27 cellular contexts compared by ENCODE assay signal in genomic region chr5:169037478-169037877, GRCh38.
"Had no signal": no experiment of that assay in that cellular context is flagged by ENCODE, and none has a peak within 500 bp of the region (broad histone marks: within the 10 kb centered on the region; RNA-seq: fewer than 3 reads in every experiment).

No MANE protein-coding gene starts in this region.

- H3K4me3 Mint-ChIP-seq: activated B cell treated with CpG ODN at 0.5 μM for 24 hours; activated CD4-positive, alpha-beta T cell treated with anti-CD3 and anti-CD28 coated beads, Interleukin-2, amount 10 ng/mL, durations not matched to agents 24 days and 14 days; activated CD8-positive, alpha-beta memory T cell treated with anti-CD3 and anti-CD28 coated beads, Interleukin-2, amount 10 ng/mL, durations not matched to agents 7 days and 5 days; activated naive CD8-positive, alpha-beta T cell treated with anti-CD3 and anti-CD28 coated beads, Interleukin-2, amount 50 U/mL, for 24 hours; activated T-cell treated with anti-CD3 and anti-CD28 coated beads, Interleukin-2, amount 50 U/mL, for 24 hours; activated T-helper 1 cell treated with anti-CD3 and anti-CD28 coated beads, Interleukin-12 subunit alpha, Interleukin-12 subunit beta, Interleukin-2, Interleukin-4 antibody, amounts not matched to agents 30 ng/mL and 10 ng/mL and 1 ng/mL, durations not matched to agents 14 hours and 24 hours and 36 hours; central memory CD8-positive, alpha-beta T cell; T-cell had no signal

- H3K4me1 Mint-ChIP-seq: activated B cell treated with CpG ODN at 0.5 μM for 24 hours; activated CD4-positive, alpha-beta T cell treated with anti-CD3 and anti-CD28 coated beads, Interleukin-2, amount 10 ng/mL, durations not matched to agents 24 days and 14 days; activated CD8-positive, alpha-beta memory T cell treated with anti-CD3 and anti-CD28 coated beads, Interleukin-2, amount 10 ng/mL, durations not matched to agents 7 days and 5 days; activated naive CD8-positive, alpha-beta T cell treated with anti-CD3 and anti-CD28 coated beads, Interleukin-2, amount 50 U/mL, for 24 hours; central memory CD8-positive, alpha-beta T cell; T-cell had no signal

- H3K9me3 ChIP-seq: ascending aorta, body of pancreas had no signal

- DNase-seq: activated B cell treated with CpG ODN at 0.5 μM for 24 hours; activated CD4-positive, alpha-beta T cell treated with anti-CD3 and anti-CD28 coated beads for 1 hour; activated CD4-positive, alpha-beta T cell treated with anti-CD3 and anti-CD28 coated beads, Interleukin-2, amount 10 ng/mL, durations not matched to agents 24 days and 14 days; activated CD4-positive, alpha-beta T cell treated with anti-CD3 and anti-CD28 coated beads, Interleukin-2, amount 50 U/mL, for 48 hours; activated CD8-positive, alpha-beta memory T cell treated with anti-CD3 and anti-CD28 coated beads, Interleukin-2, amount 10 ng/mL, durations not matched to agents 7 days and 5 days; activated effector memory CD4-positive, alpha-beta T cell treated with Interleukin-2 at 50 U/mL for 16 hours; activated naive CD4-positive, alpha-beta T cell treated with Interleukin-2 at 50 U/mL for 16 hours; activated naive CD8-positive, alpha-beta T cell treated with anti-CD3 and anti-CD28 coated beads, Interleukin-2, amount 50 U/mL, for 24 hours; activated T-cell treated with anti-CD3 and anti-CD28 coated beads, Interleukin-2, amount 50 U/mL, for 24 hours; amniotic stem cell; body of pancreas; KG1; NCI-H1092; NCI-H1417 treated with DMSO at 0.1 percent for 48 hours; NCI-H1694; NCI-H2029 treated with DMSO at 0.1 percent for 48 hours; NCI-H446; NCI-H748 treated with DMSO at 0.1 percent for 48 hours; SIG-M5; T-cell; T-helper 2 cell; T1000 had no signal

- H3K36me3 Mint-ChIP-seq: activated CD8-positive, alpha-beta memory T cell treated with anti-CD3 and anti-CD28 coated beads, Interleukin-2, amount 10 ng/mL, durations not matched to agents 7 days and 5 days; activated naive CD4-positive, alpha-beta T cell treated with anti-CD3 and anti-CD28 coated beads, Interleukin-2, amount 50 U/mL, for 72 hours; T-cell had no signal

- H3K4me3 ChIP-seq: ascending aorta, body of pancreas, SK-N-MC had no signal

- H3K27me3 ChIP-seq: ascending aorta, body of pancreas had no signal

- H3K27ac ChIP-seq: ascending aorta, body of pancreas, SK-N-MC had no signal

- H3K4me1 ChIP-seq: ascending aorta, body of pancreas had no signal

- H3K27me3 Mint-ChIP-seq: activated CD4-positive, alpha-beta T cell treated with anti-CD3 and anti-CD28 coated beads, Interleukin-2, amount 10 ng/mL, durations not matched to agents 24 days and 14 days; activated CD8-positive, alpha-beta memory T cell treated with anti-CD3 and anti-CD28 coated beads, Interleukin-2, amount 10 ng/mL, durations not matched to agents 7 days and 5 days had no signal

- H3K9me3 Mint-ChIP-seq: activated B cell treated with CpG ODN at 0.5 μM for 24 hours; activated CD4-positive, alpha-beta T cell treated with anti-CD3 and anti-CD28 coated beads, Interleukin-2, amount 10 ng/mL, durations not matched to agents 24 days and 14 days; activated T-cell treated with anti-CD3 and anti-CD28 coated beads, Interleukin-2, amount 50 U/mL, for 24 hours; activated T-helper 1 cell treated with anti-CD3 and anti-CD28 coated beads, Interleukin-12 subunit alpha, Interleukin-12 subunit beta, Interleukin-2, Interleukin-4 antibody, amounts not matched to agents 30 ng/mL and 10 ng/mL and 1 ng/mL, durations not matched to agents 14 hours and 24 hours and 36 hours had no signal

- H3K27ac Mint-ChIP-seq: activated B cell treated with CpG ODN at 0.5 μM for 24 hours; activated CD4-positive, alpha-beta T cell treated with anti-CD3 and anti-CD28 coated beads, Interleukin-2, amount 10 ng/mL, durations not matched to agents 24 days and 14 days; activated CD8-positive, alpha-beta memory T cell treated with anti-CD3 and anti-CD28 coated beads, Interleukin-2, amount 10 ng/mL, durations not matched to agents 7 days and 5 days; activated naive CD4-positive, alpha-beta T cell treated with anti-CD3 and anti-CD28 coated beads, Interleukin-2, amount 50 U/mL, for 72 hours; activated naive CD8-positive, alpha-beta T cell treated with anti-CD3 and anti-CD28 coated beads, Interleukin-2, amount 50 U/mL, for 24 hours; activated T-cell treated with anti-CD3 and anti-CD28 coated beads, Interleukin-2, amount 50 U/mL, for 24 hours; activated T-helper 1 cell treated with anti-CD3 and anti-CD28 coated beads, Interleukin-12 subunit alpha, Interleukin-12 subunit beta, Interleukin-2, Interleukin-4 antibody, amounts not matched to agents 30 ng/mL and 10 ng/mL and 1 ng/mL, durations not matched to agents 14 hours and 24 hours and 36 hours; T-cell had no signal

- ATAC-seq: activated CD8-positive, alpha-beta memory T cell treated with anti-CD3 and anti-CD28 coated beads, Interleukin-2, amount 10 ng/mL, durations not matched to agents 7 days and 5 days; activated naive CD4-positive, alpha-beta T cell treated with anti-CD3 and anti-CD28 coated beads, Interleukin-2, amount 50 U/mL, for 72 hours; activated naive CD8-positive, alpha-beta T cell treated with anti-CD3 and anti-CD28 coated beads, Interleukin-2, amount 50 U/mL, for 24 hours; body of pancreas; T-cell had no signal

- H3K36me3 ChIP-seq: ascending aorta had no signal
